Comparison of ENCODE assay signal across 2 cellular contexts in the genomic region with DNA sequence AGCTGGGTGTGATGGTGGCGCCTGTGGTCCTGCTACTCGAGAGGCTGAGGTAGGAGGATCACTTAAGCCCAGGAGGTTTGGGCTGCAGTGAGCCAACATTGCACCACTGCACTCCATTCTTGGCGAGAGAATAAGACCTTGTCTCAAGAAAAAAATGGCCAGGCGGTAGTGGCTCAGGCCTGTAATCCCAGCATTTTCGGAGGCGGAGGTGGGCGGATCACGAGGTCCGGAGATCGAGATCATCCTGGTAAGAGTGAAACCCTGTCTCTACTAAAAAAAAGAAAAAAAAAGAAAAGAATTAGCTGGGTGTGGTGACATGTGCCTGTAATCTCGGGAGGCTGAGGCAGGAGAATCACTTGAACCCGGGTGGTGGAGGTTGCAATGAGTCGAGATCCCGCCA.
TF ChIP-seq lines count a peak whose summit lies in the region.

No MANE protein-coding gene starts in this region.

TF ChIP-seq in HEK293, 187 proteins besides CTCF, POLR2A, EP300 and RAD21:
- TF ChIP-seq ZFHX2 (tag by site-specific recombination; conservative IDR thresholded peaks at IDR 0.05) (peak; percentile 55), EGR2 (tag by site-specific recombination; IDR thresholded peaks at IDR 0.05; ENCODE audit: low read depth) (peak; percentile 76), ZNF248 (tag by site-specific recombination; IDR thresholded peaks at IDR 0.05) (no peak)

TF ChIP-seq in K562, 482 proteins besides CTCF, POLR2A, EP300 and RAD21:
- TF ChIP-seq POLR2G (IDR thresholded peaks at IDR 0.05; ENCODE audit: low read depth, low read length) (0 out of 2 replicates have a peak, but pooled peaks have one; percentile 1), PHB2 (IDR thresholded peaks at IDR 0.05; ENCODE audit: low read depth) (no peak), RBFOX2 (IDR thresholded peaks at IDR 0.05; ENCODE audit: low read depth, low read length) (peak; percentile 2; the same call in 1 of the 2 replicates)
